Comparison of ENCODE assay signal across 24 cellular contexts in the genomic region with DNA sequence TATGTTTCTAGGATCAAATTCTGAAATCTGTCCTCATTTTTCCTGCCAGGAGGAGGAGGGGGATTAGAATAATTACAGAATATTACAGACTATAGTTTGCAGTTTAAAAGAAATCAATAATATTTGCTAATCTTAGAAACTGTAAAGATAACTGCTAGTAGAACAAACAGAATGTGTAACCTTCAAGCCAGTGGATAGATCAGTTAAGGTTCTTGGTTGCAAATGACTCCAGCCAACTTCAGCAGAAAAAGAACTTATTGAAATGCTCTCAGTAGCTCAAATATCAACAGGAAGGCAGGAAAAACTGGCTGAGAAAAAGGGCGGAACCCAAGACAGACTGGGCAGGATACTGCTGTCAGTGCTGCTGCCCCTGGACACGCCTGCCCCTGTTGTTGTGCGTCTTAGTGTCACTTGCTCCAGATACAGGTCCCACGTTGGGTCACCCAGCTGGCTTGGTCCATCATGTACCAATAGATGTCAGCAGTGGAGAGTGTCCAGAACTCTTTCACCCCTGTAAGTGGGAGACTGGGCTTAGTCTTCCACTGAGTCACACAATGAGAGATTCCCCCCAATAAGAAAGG. TPM values are rescaled to one million over a fixed set of nuclear protein-coding genes. Genes with fewer than 3 reads are reported as not detected.
"Had no signal": no experiment of that assay in that cellular context is flagged by ENCODE, and none has a peak within 500 bp of the region (broad histone marks: within the 10 kb centered on the region; RNA-seq: fewer than 3 reads in every experiment).

No MANE protein-coding gene starts in this region.

- H3K36me3 Mint-ChIP-seq: brain; naive thymus-derived CD4-positive, alpha-beta T cell; T-cell had no signal

- H3K27me3 Mint-ChIP-seq: stimulated activated naive CD8-positive, alpha-beta T cell treated with anti-CD3 and anti-CD28 coated beads, Interleukin-15, Interleukin-2, amounts not matched to agents 100 ng/mL and 50 ng/mL, for 24 hours; T-cell had no signal

- FAIRE-seq: colon, endometrium had no signal

- H3K9me3 ChIP-seq: esophagus muscularis mucosa, gastroesophageal sphincter, heart left ventricle, tibial nerve had no signal

- H3K9me3 Mint-ChIP-seq: activated naive CD8-positive, alpha-beta T cell treated with anti-CD3 and anti-CD28 coated beads, Interleukin-2, amount 10 ng/mL, durations not matched to agents 7 days and 5 days; naive thymus-derived CD4-positive, alpha-beta T cell; stimulated activated naive CD8-positive, alpha-beta T cell treated with anti-CD3 and anti-CD28 coated beads, Interleukin-15, Interleukin-2, amounts not matched to agents 100 ng/mL and 50 ng/mL, for 24 hours; T-cell had no signal

- H3K36me3 ChIP-seq: esophagus muscularis mucosa, gastroesophageal sphincter, heart left ventricle, tibial nerve had no signal

- H3K4me3 Mint-ChIP-seq: activated naive CD8-positive, alpha-beta T cell treated with anti-CD3 and anti-CD28 coated beads, Interleukin-2, amount 10 ng/mL, durations not matched to agents 7 days and 5 days; brain; naive thymus-derived CD4-positive, alpha-beta T cell; stimulated activated naive CD8-positive, alpha-beta T cell treated with anti-CD3 and anti-CD28 coated beads, Interleukin-15, Interleukin-2, amounts not matched to agents 100 ng/mL and 50 ng/mL, for 24 hours; T-cell had no signal

- H3K27me3 ChIP-seq: esophagus muscularis mucosa, gastroesophageal sphincter, heart left ventricle, tibial nerve had no signal

- H3K4me3 ChIP-seq: esophagus muscularis mucosa, gastroesophageal sphincter, heart left ventricle, tibial nerve had no signal

- ATAC-seq: gastroesophageal sphincter; heart left ventricle; left ventricle myocardium superior; naive thymus-derived CD4-positive, alpha-beta T cell; SK-N-SH treated with all-trans-retinoic acid at 6 μM for 48 hours; T-cell had no signal

- H3K27ac Mint-ChIP-seq: activated naive CD8-positive, alpha-beta T cell treated with anti-CD3 and anti-CD28 coated beads, Interleukin-2, amount 10 ng/mL, durations not matched to agents 7 days and 5 days; brain; naive thymus-derived CD4-positive, alpha-beta T cell; stimulated activated naive CD8-positive, alpha-beta T cell treated with anti-CD3 and anti-CD28 coated beads, Interleukin-15, Interleukin-2, amounts not matched to agents 100 ng/mL and 50 ng/mL, for 24 hours had no signal

- DNase-seq: activated CD4-positive, alpha-beta T cell treated with anti-CD3 and anti-CD28 coated beads, Interleukin-2, amount 50 U/mL, for 1 hour; activated CD4-positive, CD25-positive, alpha-beta regulatory T cell treated with anti-CD3 and anti-CD28 coated beads, Interleukin-2, amount 50 U/mL, for 72 hours; activated naive CD4-positive, alpha-beta T cell; activated naive CD8-positive, alpha-beta T cell treated with anti-CD3 and anti-CD28 coated beads, Interleukin-2, amount 10 ng/mL, durations not matched to agents 7 days and 5 days; amygdala; caudate nucleus; heart left ventricle; kidney glomerular epithelial cell; left ventricle myocardium superior; naive thymus-derived CD4-positive, alpha-beta T cell; posterior cingulate gyrus; retina; stimulated activated CD4-positive, alpha-beta T cell treated with anti-CD3 and anti-CD28 coated beads, Interleukin-2, amount 100 ng/mL, for 24 hours; T-cell; T1000 had no signal

- H3K27ac ChIP-seq: esophagus muscularis mucosa, gastroesophageal sphincter, heart left ventricle, tibial nerve, VCaP had no signal

RNA-seq across cellular contexts. Expression of a gene that starts 10.2 kb away (rescaled TPM):
- total RNA-seq: left ventricle myocardium superior had no signal
- polyA plus RNA-seq: naive thymus-derived CD4-positive, alpha-beta T cell had no signal
